In the genomic region with DNA sequence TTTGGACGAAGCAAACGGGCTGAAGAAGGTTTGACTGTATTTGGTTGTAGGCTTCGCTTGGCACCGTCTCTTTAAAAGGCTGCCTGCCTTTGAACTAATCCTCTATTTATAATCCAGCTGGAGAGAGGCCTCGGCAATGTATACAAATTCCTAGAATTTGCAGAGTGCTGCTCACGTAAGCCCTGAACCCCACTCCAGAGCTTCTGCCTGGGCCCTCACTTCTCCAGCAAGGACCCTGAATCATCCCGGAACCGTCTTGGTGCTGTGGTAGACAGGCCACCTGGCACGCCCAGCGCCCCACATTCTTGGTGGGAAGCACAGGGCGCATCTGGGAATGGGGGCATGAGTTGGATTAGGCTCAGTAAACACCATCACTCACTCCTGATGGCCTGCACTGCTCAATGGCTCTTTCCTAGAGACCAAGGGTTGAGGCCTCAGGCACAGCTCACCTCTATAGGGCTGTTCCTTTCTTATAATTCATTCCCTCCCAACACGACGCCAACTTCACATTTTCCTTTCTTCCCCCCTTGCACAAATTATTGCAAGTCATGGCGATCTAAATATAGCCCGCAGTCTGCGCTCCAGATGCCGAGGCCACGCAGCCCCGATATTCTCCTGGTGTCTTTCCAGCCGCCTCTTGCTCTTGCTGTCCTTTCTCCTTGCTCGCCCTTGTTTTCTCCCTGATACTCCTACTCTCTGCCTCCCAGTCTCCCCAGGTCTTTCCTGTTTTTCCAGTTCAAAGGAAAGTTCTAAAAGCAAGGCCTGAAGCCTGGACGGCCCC, we compare ENCODE assay signal across 11 cellular contexts.
A peak's percentile ranks its signal among the peaks of the same experiment; 100 is the strongest.
DNase-seq lines count a peak whose midpoint lies in the region; ATAC-seq and TF ChIP-seq lines count a peak whose summit lies in the region.
"Had no signal": no experiment of that assay in that cellular context is flagged by ENCODE, and none has a peak within 500 bp of the region (broad histone marks: within the 10 kb centered on the region; RNA-seq: fewer than 3 reads in every experiment).

No MANE protein-coding gene starts in this region.

- ATAC-seq in sciatic nerve = no peak
- no peak for ATAC-seq in GM18868 (IDR thresholded peaks at IDR 0.05; ENCODE audit: unreplicated experiment)
- ATAC-seq in HG03175 (IDR thresholded peaks at IDR 0.05; ENCODE audit: unreplicated experiment) = no peak
- no peak for ATAC-seq in GM19328 (IDR thresholded peaks at IDR 0.05; ENCODE audit: unreplicated experiment)

- DNase-seq in AG04450 (ENCODE audit: low read depth, low spot score) (peak; percentile 92), iris pigment epithelial cell (ENCODE audit: low read depth) (peak; percentile 39), sciatic nerve (ENCODE audit: low spot score) (peak; percentile 45), NCI-H1048 (lab: John Stamatoyannopoulos, UW) (no peak)
- DNase-seq: cortex of kidney, lower lobe of right lung had no signal

- TF ChIP-seq CTCF in AG04450 (IDR thresholded peaks at IDR 0.05; ENCODE audit: low read depth, low read length) = no peak

- H3K9me3 ChIP-seq in AG04450 (ENCODE audit: control insufficient read depth, insufficient read depth, low read length) = no peaks in the 10 kb centered on the region; the same call in 1 of the 2 replicates
- H3K9me3 ChIP-seq: lower lobe of right lung had no signal

- H3K27me3 ChIP-seq in AG04450 (ENCODE audit: control insufficient read depth, insufficient read depth, low read length) = no peaks in the 10 kb centered on the region

- H3K4me3 ChIP-seq in AG04450 (ENCODE audit: low read depth, low read length) = no peak overlapping the region
- H3K4me3 ChIP-seq: lower lobe of right lung had no signal

- CTCF ChIA-PET in AG04450 (lab: Charles Lee) = no interaction called here

- POLR2A ChIA-PET in AG04450 (lab: Yijun Ruan, JAX) = interaction anchor here (0.6 to 1.9 kb wide), 7 partner anchors 14 to 141 kb away, joined by 3 to 11 read pairs (median 6); partner anchors contain the start of gene ZFP36L1

- peak overlapping the region; percentile 96 for H3K27ac ChIP-seq in AG04450 (ENCODE audit: low read depth, low read length)
- peak overlapping the region; percentile 50 for H3K27ac ChIP-seq in cingulate gyrus (ENCODE audit: low read depth, low read length)
- H3K27ac ChIP-seq: lower lobe of right lung, parathyroid adenoma had no signal

- intact Hi-C loops in sciatic nerve (cut with DNase I) = no loop called here
